ENCODE assay signal across 14 cellular contexts in the genomic region with DNA sequence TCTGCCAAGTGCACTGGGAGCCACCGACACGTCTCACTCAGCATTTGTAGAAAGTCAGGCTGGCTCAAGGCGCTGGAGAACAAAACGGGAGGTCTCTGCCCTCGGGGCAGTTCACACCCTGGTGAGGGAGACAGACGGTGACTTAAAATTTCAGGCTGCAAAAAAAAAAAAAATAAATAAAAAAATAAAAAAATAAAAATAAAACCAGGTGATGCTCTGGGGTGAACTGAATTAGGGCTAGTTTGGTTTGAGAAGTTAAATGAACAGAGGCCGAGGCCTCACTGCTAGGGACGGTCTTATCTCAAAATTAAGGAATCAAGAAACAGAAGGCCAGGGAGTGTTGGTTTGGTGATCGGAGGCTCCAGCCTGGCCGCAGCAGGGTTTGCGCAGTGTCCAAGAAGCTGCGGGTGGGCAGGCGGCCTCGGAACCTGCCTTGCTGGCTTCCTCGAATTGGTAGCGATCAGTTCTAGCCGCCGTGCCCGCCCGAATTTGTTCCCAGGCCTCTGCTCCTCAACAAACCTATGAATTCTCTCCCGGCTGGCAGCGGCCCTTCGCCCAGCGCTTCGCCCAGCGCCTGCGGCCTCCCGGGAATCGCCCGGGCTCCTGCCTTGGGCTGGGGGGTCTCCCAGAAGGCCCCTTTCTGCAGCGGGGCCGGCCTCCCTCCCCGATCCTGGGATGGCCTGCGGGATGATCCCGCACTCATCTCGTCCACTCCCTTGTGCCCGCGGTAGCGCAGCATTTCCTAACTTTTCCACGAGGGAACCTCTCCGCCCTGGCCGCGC. TPM values are rescaled to one million over a fixed set of nuclear protein-coding genes. Genes with fewer than 3 reads are reported as not detected.
DNase-seq lines count a peak whose midpoint lies in the region; ATAC-seq and TF ChIP-seq lines count a peak whose summit lies in the region.
"Had no signal": no experiment of that assay in that cellular context is flagged by ENCODE, and none has a peak within 500 bp of the region (broad histone marks: within the 10 kb centered on the region; RNA-seq: fewer than 3 reads in every experiment).

No MANE protein-coding gene starts in this region.

- no peak overlapping the region for H3K9ac ChIP-seq in mammary epithelial cell (ENCODE audit: insufficient read depth, low read length)
- H3K9ac ChIP-seq in neural cell (ENCODE audit: low read length), result no peak overlapping the region

- no peak for ATAC-seq in GM19351 (IDR thresholded peaks at IDR 0.05; ENCODE audit: unreplicated experiment)

- peak overlapping the region; percentile 53 for H3K4me3 ChIP-seq in A673 (ENCODE audit: low read depth, low read length, poor library complexity, severe bottlenecking)
- no peak overlapping the region for H3K4me3 ChIP-seq in mammary epithelial cell (replicated peaks in 1 of 3; ENCODE audit: insufficient read depth in 1 of 3, low read depth in 2 of 3, low read length in 3 of 3)
- H3K4me3 ChIP-seq in neural cell (ENCODE audit: low read length), result peak overlapping the region; percentile 52
- H3K4me3 ChIP-seq in ovary, result no peak overlapping the region

- no peak for TF ChIP-seq RAD21 in neural cell (conservative IDR thresholded peaks at IDR 0.05)

- TF ChIP-seq EP300 in neural cell (conservative IDR thresholded peaks at IDR 0.05; ENCODE audit: poor library complexity, severe bottlenecking), result no peak
- TF ChIP-seq EP300 in ovary (IDR thresholded peaks at IDR 0.05), result no peak

- BruUV-seq in A673 (replicated peaks; lab: Mats Ljungman, UMichigan) (no TSS peak), mammary epithelial cell (replicated peaks; lab: Mats Ljungman, UMichigan) (no TSS peak)

- H3K4me1 ChIP-seq in A673 (ENCODE audit: insufficient read depth, low read length, poor library complexity, severe bottlenecking), result no peaks in the 10 kb centered on the region
- H3K4me1 ChIP-seq in mammary epithelial cell (ENCODE audit: insufficient read depth, low read length), result peaks cover 13% of the 10 kb centered on the region
- peaks cover 8% of the 10 kb centered on the region for H3K4me1 ChIP-seq in ovary (ENCODE audit: insufficient read depth)

- TF ChIP-seq POLR2A in ovary (IDR thresholded peaks at IDR 0.05), result no peak

- H3K79me2 ChIP-seq in mammary epithelial cell (ENCODE audit: insufficient read depth, low read length) (no peaks in the 10 kb centered on the region), neural cell (replicated peaks; ENCODE audit: insufficient read depth, low read length) (no peaks in the 10 kb centered on the region)

- WGBS in mammary epithelial cell (ENCODE audit: low coverage, missing lambda C conversion rate), result 56% methylated on average over 18 of the region's 43 CpGs
- 16 to 24% (median 18%) methylated on average over 43 of the region's 43 CpGs for WGBS in ovary, 3 donors

- H3K27ac ChIP-seq in A673 (ENCODE audit: low read depth, low read length, poor library complexity, severe bottlenecking) (peak overlapping the region; percentile 89), mammary epithelial cell (ENCODE audit: insufficient read depth, low read depth, low read length) (no peak overlapping the region), neural cell (ENCODE audit: low read length) (no peak overlapping the region), ovary (no peak overlapping the region)

- H3K4me2 ChIP-seq in mammary epithelial cell (ENCODE audit: insufficient read depth, low read depth, low read length) (peak overlapping the region; percentile 27), neural cell (ENCODE audit: low read length) (no peak overlapping the region)

- H3K36me3 ChIP-seq in A673 (ENCODE audit: insufficient read depth, low read length, poor library complexity, severe bottlenecking) (peaks cover 4% of the 10 kb centered on the region), mammary epithelial cell (ENCODE audit: insufficient read depth, low read length) (no peaks in the 10 kb centered on the region), neural cell (ENCODE audit: insufficient read depth, low read length) (no peaks in the 10 kb centered on the region), ovary (no peaks in the 10 kb centered on the region)

- TF ChIP-seq CTCF in A673 (conservative IDR thresholded peaks at IDR 0.05; ENCODE audit: low read depth, low read length) (no peak), GM13977 (IDR thresholded peaks at IDR 0.05; ENCODE audit: extremely low read depth, insufficient read depth, missing control alignments) (no peak), mammary epithelial cell (conservative IDR thresholded peaks at IDR 0.05 in 1 of 2, IDR thresholded peaks at IDR 0.05 in 1 of 2; ENCODE audit: extremely low read depth in 1 of 2, insufficient read depth in 1 of 2, low read depth in 1 of 2, low read length in 2 of 2) (no peak), neural cell (IDR thresholded peaks at IDR 0.05; ENCODE audit: poor library complexity, severe bottlenecking) (no peak), ovary (IDR thresholded peaks at IDR 0.05) (no peak)

- H3K9me3 ChIP-seq in A673 (ENCODE audit: low read depth, low read length, poor library complexity, severe bottlenecking) (no peaks in the 10 kb centered on the region), mammary epithelial cell (replicated peaks; ENCODE audit: insufficient read depth, low read length) (no peaks in the 10 kb centered on the region), neural cell (ENCODE audit: low read length) (no peaks in the 10 kb centered on the region), ovary (no peaks in the 10 kb centered on the region)

- dilution Hi-C loops in mammary epithelial cell (cut with HindIII; ENCODE audit: low sequenced_read_pairs), result no loop called here

- in situ Hi-C loops in GM13977 (cut with MboI; ENCODE audit: low pct_unique_long_range_greater_than_20kb, low sequenced_read_pairs, unreplicated experiment), result loop anchor here (25.0 kb wide), 1 partner anchor 1921 kb away; a partner anchor contains a TSS
- in situ Hi-C loops in mammary epithelial cell (cut with MboI; ENCODE audit: low sequenced_read_pairs in 2 of 2), result no loop called here

- CTCF ChIA-PET in A673 (lab: Charles Lee) (no interaction called here), mammary epithelial cell (lab: Charles Lee; ENCODE audit: low non-redundant PET) (no interaction called here)

- no peaks in the 10 kb centered on the region for H3K9me2 ChIP-seq in neural cell (ENCODE audit: insufficient read depth, low read length)

- DNase-seq in A673 (ENCODE audit: low spot score) (no peak), GM13977 (ENCODE audit: low spot score) (peak; percentile 34), mammary epithelial cell (no peak), DMS153 (lab: John Stamatoyannopoulos, UW) (no peak), ovary (no peak), NCI-H1436 (lab: John Stamatoyannopoulos, UW) (no peak)
- DNase-seq: COR-L47; IMR-90; NCI-H187 treated with DMSO at 0.1 percent for 48 hours; stimulated activated CD4-positive, alpha-beta T cell treated with anti-CD3 and anti-CD28 coated beads, Interleukin-12 subunit alpha, Interleukin-12 subunit beta, amount 100 ng/mL, for 4 hours had no signal

- H2AFZ ChIP-seq in mammary epithelial cell (ENCODE audit: low read depth, low read length) (peak overlapping the region; percentile 45), neural cell (ENCODE audit: low read depth, low read length) (no peak overlapping the region)

- POLR2A ChIA-PET in A673 (lab: Charles Lee; ENCODE audit: low non-redundant PET), result no interaction called here

- H4K20me1 ChIP-seq in mammary epithelial cell (ENCODE audit: insufficient read depth, low read length) (no peaks in the 10 kb centered on the region), neural cell (ENCODE audit: insufficient read depth) (no peaks in the 10 kb centered on the region)

- H3F3A ChIP-seq in neural cell (ENCODE audit: insufficient read depth, low read length, poor library complexity, severe bottlenecking), result no peaks in the 10 kb centered on the region

- peaks cover 15% of the 10 kb centered on the region for H3K27me3 ChIP-seq in A673 (replicated peaks; ENCODE audit: insufficient read depth, low read depth, low read length, poor library complexity)
- peaks cover 61% of the 10 kb centered on the region for H3K27me3 ChIP-seq in mammary epithelial cell (ENCODE audit: insufficient read depth, low read length)
- H3K27me3 ChIP-seq in neural cell (ENCODE audit: insufficient read depth, low read depth, low read length), result peaks cover 100% of the 10 kb centered on the region
- H3K27me3 ChIP-seq in ovary, result peaks cover 2% of the 10 kb centered on the region

- intact Hi-C loops in A673 (cut with micrococcal nuclease; ENCODE audit: unreplicated experiment), result no loop called here
- intact Hi-C loops in mammary epithelial cell (cut with micrococcal nuclease), result no loop called here
- intact Hi-C loops in ovary (cut with DNase I), result no loop called here

TF ChIP-seq in neural cell, 6 proteins besides CTCF, POLR2A, EP300 and RAD21 (continues in another document):
- TF ChIP-seq SMC3 (conservative IDR thresholded peaks at IDR 0.05; ENCODE audit: poor library complexity) (no peak), MXI1 (conservative IDR thresholded peaks at IDR 0.05; ENCODE audit: poor library complexity, severe bottlenecking) (no peak)
- TF ChIP-seq, protein P1, sequence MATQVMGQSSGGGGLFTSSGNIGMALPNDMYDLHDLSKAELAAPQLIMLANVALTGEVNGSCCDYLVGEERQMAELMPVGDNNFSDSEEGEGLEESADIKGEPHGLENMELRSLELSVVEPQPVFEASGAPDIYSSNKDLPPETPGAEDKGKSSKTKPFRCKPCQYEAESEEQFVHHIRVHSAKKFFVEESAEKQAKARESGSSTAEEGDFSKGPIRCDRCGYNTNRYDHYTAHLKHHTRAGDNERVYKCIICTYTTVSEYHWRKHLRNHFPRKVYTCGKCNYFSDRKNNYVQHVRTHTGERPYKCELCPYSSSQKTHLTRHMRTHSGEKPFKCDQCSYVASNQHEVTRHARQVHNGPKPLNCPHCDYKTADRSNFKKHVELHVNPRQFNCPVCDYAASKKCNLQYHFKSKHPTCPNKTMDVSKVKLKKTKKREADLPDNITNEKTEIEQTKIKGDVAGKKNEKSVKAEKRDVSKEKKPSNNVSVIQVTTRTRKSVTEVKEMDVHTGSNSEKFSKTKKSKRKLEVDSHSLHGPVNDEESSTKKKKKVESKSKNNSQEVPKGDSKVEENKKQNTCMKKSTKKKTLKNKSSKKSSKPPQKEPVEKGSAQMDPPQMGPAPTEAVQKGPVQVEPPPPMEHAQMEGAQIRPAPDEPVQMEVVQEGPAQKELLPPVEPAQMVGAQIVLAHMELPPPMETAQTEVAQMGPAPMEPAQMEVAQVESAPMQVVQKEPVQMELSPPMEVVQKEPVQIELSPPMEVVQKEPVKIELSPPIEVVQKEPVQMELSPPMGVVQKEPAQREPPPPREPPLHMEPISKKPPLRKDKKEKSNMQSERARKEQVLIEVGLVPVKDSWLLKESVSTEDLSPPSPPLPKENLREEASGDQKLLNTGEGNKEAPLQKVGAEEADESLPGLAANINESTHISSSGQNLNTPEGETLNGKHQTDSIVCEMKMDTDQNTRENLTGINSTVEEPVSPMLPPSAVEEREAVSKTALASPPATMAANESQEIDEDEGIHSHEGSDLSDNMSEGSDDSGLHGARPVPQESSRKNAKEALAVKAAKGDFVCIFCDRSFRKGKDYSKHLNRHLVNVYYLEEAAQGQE (IDR thresholded peaks at IDR 0.05; ENCODE audit: borderline replicate concordance), result no peak

RNA-seq across cellular contexts. Expression of a gene that starts 1.5 kb away (rescaled TPM):
- total RNA-seq in A673 (2021) (10.6 and 12.5 TPM in 2 replicates), mammary epithelial cell (1 to 10 TPM; 2.5 to 4.0 TPM), ovary (not detected)
- polyA plus RNA-seq in mammary epithelial cell (not detected), neural cell (not detected in 2 replicates), ovary (not detected)
- polyA minus RNA-seq in mammary epithelial cell (not detected), neural cell (not detected in 2 replicates)
- total RNA-seq: endothelial cell of umbilical vein, IMR-90, mononuclear cell had no signal
- polyA plus RNA-seq: endothelial cell of umbilical vein, IMR-90 had no signal

Comparison
In these comparisons a context has a peak if more than half of its experiments do, and no peak if none do; other contexts are left out.
1. H3K4me3 ChIP-seq: peak in A673 (single experiment) and neural cell (single experiment); none in mammary epithelial cell (0 of 3) and ovary (single experiment).